Comparison of ENCODE assay signal across 25 cellular contexts in the genomic region with DNA sequence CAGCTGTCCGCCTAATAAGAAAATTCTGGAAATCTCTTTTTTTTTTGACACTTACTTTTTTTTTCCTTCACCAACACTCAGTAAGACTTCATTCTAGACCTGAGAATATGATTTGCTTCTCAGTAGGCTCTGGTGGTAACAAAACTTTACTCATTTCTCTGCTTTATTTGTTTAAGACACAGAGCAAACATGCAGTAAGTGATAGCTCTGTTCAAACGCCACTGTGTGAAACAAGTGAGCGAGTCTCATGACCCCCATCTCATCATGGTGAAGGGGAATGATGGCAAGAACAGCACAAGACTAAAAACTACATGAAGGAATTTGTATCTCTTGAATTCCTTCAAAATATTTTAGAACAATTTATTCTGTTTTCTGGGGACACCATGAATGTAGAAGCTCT.
DNase-seq lines count a peak whose midpoint lies in the region; ATAC-seq and TF ChIP-seq lines count a peak whose summit lies in the region.
"Had no signal": no experiment of that assay in that cellular context is flagged by ENCODE, and none has a peak within 500 bp of the region (broad histone marks: within the 10 kb centered on the region; RNA-seq: fewer than 3 reads in every experiment).

No MANE protein-coding gene starts in this region.

- H3K36me3 Mint-ChIP-seq in nephron progenitor cell (ENCODE audit: low read depth): no peaks in the 10 kb centered on the region
- H3K36me3 Mint-ChIP-seq: T-cell had no signal

- DNase-seq in COLO668 (lab: John Stamatoyannopoulos, UW; ENCODE audit: unreplicated experiment) (peak; percentile 2), HuH-7 (ENCODE audit: low spot score) (peak; percentile 1), NCI-H510A (lab: John Stamatoyannopoulos, UW) (peak; percentile 23), nephron progenitor cell (no peak), NCI-H1417 treated with DMSO at 0.1 percent for 48 hours (lab: John Stamatoyannopoulos, UW) (no peak)
- DNase-seq: CD4-positive, alpha-beta T cell; COR-L47; DMS79; EL; GDM1; GOT3; HFFc6; Kasumi-1; NCI-H1105; NCI-H1694; NCI-H2029 treated with DMSO at 0.1 percent for 48 hours; NCI-H2171 treated with DMSO at 0.1 percent for 48 hours; NCI-H446 treated with DMSO at 0.1 percent for 48 hours; NCI-H82; SHP77; T-cell had no signal

- no peak overlapping the region for H3K4me3 Mint-ChIP-seq in nephron progenitor cell
- H3K4me3 Mint-ChIP-seq: CD4-positive, alpha-beta T cell; HFFc6; T-cell had no signal

- peak overlapping the region; percentile 91 for H3K27ac Mint-ChIP-seq in nephron progenitor cell
- H3K27ac Mint-ChIP-seq: CD4-positive, alpha-beta T cell; HFFc6; T-cell had no signal

- no peaks in the 10 kb centered on the region for H3K9me3 Mint-ChIP-seq in nephron progenitor cell

- TF ChIP-seq CTCF in nephron progenitor cell (IDR thresholded peaks at IDR 0.05): no peak

- H3K4me1 Mint-ChIP-seq in nephron progenitor cell: peaks cover 38% of the 10 kb centered on the region
- H3K4me1 Mint-ChIP-seq: T-cell had no signal

- H3K27me3 Mint-ChIP-seq in nephron progenitor cell (ENCODE audit: low read depth, poor library complexity): peaks cover 3% of the 10 kb centered on the region
- H3K27me3 Mint-ChIP-seq: CD4-positive, alpha-beta T cell; T-cell had no signal

- ATAC-seq in GM21367 (IDR thresholded peaks at IDR 0.05; ENCODE audit: unreplicated experiment) (no peak), HG03354 (IDR thresholded peaks at IDR 0.05; ENCODE audit: poor library complexity, severe bottlenecking, unreplicated experiment) (no peak)
- ATAC-seq: K562, Panc1, T-cell had no signal

Comparison
In these comparisons a context has a peak if more than half of its experiments do, and no peak if none do; other contexts are left out.
1. DNase-seq: peak in COLO668 (single experiment), HuH-7 (single experiment) and NCI-H510A (single experiment); none in nephron progenitor cell (single experiment) and NCI-H1417 treated with DMSO at 0.1 percent for 48 hours (single experiment).